In genomic region chr1:112712191-112712590, GRCh38 we compare ENCODE assay signal across 21 cellular contexts.
"Had no signal": no experiment of that assay in that cellular context is flagged by ENCODE, and none has a peak within 500 bp of the region (broad histone marks: within the 10 kb centered on the region; RNA-seq: fewer than 3 reads in every experiment).

No MANE protein-coding gene starts in this region.

- H3K27ac Mint-ChIP-seq: dendritic cell treated with granulocyte-macrophage colony-stimulating factor and Interleukin-4, amounts not matched to agents 40 ng/mL and 50 ng/mL, for 4 days; effector memory CD8-positive, alpha-beta T cell; nephron; type B pancreatic cell had no signal

- H3K27ac ChIP-seq: epithelial cell of prostate, esophagus muscularis mucosa, heart right ventricle, left lung, neutrophil, right atrium auricular region, sigmoid colon, skin epidermis, suprapubic skin, thyroid gland, uterus had no signal

- H3K4me3 Mint-ChIP-seq: dendritic cell treated with granulocyte-macrophage colony-stimulating factor and Interleukin-4, amounts not matched to agents 40 ng/mL and 50 ng/mL, for 4 days; effector memory CD8-positive, alpha-beta T cell; type B pancreatic cell had no signal

- H3K27me3 Mint-ChIP-seq: naive B cell had no signal

- H3K9me3 ChIP-seq: esophagus muscularis mucosa, gastrocnemius medialis, heart right ventricle, left lung, neutrophil, right atrium auricular region, sigmoid colon, suprapubic skin, thyroid gland, uterus had no signal

- H3K36me3 Mint-ChIP-seq: naive B cell, type B pancreatic cell had no signal

- H3K9me3 Mint-ChIP-seq: dendritic cell treated with granulocyte-macrophage colony-stimulating factor and Interleukin-4, amounts not matched to agents 40 ng/mL and 50 ng/mL, for 4 days; effector memory CD8-positive, alpha-beta T cell; naive B cell; nephron; type B pancreatic cell had no signal

- DNase-seq: effector memory CD8-positive, alpha-beta T cell; gastrocnemius medialis; heart right ventricle; hypothalamus; naive B cell; sigmoid colon; stimulated activated CD4-positive, alpha-beta T cell treated with anti-CD3 and anti-CD28 coated beads, Interleukin-12 subunit alpha, Interleukin-12 subunit beta, amount 100 ng/mL, for 4 hours; stimulated activated naive CD8-positive, alpha-beta T cell treated with anti-CD3 and anti-CD28 coated beads, Interleukin-15, Interleukin-2, amounts not matched to agents 100 U/mL and 50 U/mL, for 24 hours; thyroid gland; uterus had no signal

- H3K4me3 ChIP-seq: esophagus muscularis mucosa, gastrocnemius medialis, heart right ventricle, left lung, lung, right atrium auricular region, sigmoid colon, skin epidermis, suprapubic skin, thyroid gland, uterus had no signal

- H3K27me3 ChIP-seq: esophagus muscularis mucosa, gastrocnemius medialis, right atrium auricular region, sigmoid colon, suprapubic skin, thyroid gland, uterus had no signal

- H3K36me3 ChIP-seq: gastrocnemius medialis, heart right ventricle, left lung, neutrophil, right atrium auricular region, sigmoid colon, suprapubic skin, thyroid gland, uterus had no signal
